11 cellular contexts compared by ENCODE assay signal in genomic region chr1:201736707-201737320, GRCh38.
DNase-seq lines count a peak whose midpoint lies in the region; ATAC-seq and TF ChIP-seq lines count a peak whose summit lies in the region.
"Had no signal": no experiment of that assay in that cellular context is flagged by ENCODE, and none has a peak within 500 bp of the region (broad histone marks: within the 10 kb centered on the region; RNA-seq: fewer than 3 reads in every experiment).

No MANE protein-coding gene starts in this region.

- no peak overlapping the region for H3K9ac ChIP-seq in PC-3 (ENCODE audit: low read length)

- H3K9me2 ChIP-seq in PC-3 (replicated peaks; ENCODE audit: low read length), result no peaks in the 10 kb centered on the region

- H3K4me1 ChIP-seq in heart left ventricle (peaks cover 19 to 96% (median 75%) of the 10 kb centered on the region in 12 donors), PC-3 (ENCODE audit: insufficient read depth, low read length) (peaks cover 6% of the 10 kb centered on the region; the same call in 1 of the 2 replicates)

- no peaks in the 10 kb centered on the region for H3F3A ChIP-seq in PC-3 (ENCODE audit: low read length, unreplicated experiment)

- H3K79me2 ChIP-seq in PC-3 (ENCODE audit: low read length), result no peaks in the 10 kb centered on the region; the same call in 1 of the 2 replicates

- no peaks in the 10 kb centered on the region for H3K36me3 ChIP-seq in heart left ventricle
- H3K36me3 ChIP-seq in brain microvascular endothelial cell (replicated peaks), result peaks cover 39% of the 10 kb centered on the region
- H3K36me3 ChIP-seq in PC-3 (ENCODE audit: low read depth, low read length), result no peaks in the 10 kb centered on the region

- H3K27me3 ChIP-seq in heart left ventricle (no peaks in the 10 kb centered on the region), brain microvascular endothelial cell (replicated peaks) (no peaks in the 10 kb centered on the region), PC-3 (ENCODE audit: low read length) (no peaks in the 10 kb centered on the region)

- peaks cover 74% of the 10 kb centered on the region for H3K4me1 Mint-ChIP-seq in nephron
- peaks cover 68% of the 10 kb centered on the region for H3K4me1 Mint-ChIP-seq in type B pancreatic cell (ENCODE audit: unreplicated experiment)

- H3K9me3 Mint-ChIP-seq in nephron, result no peaks in the 10 kb centered on the region
- no peaks in the 10 kb centered on the region for H3K9me3 Mint-ChIP-seq in type B pancreatic cell
- H3K9me3 Mint-ChIP-seq: activated T-cell treated with anti-CD3 and anti-CD28 coated beads, Interleukin-2, amount 50 U/mL, for 4 hours had no signal

- CTCF ChIA-PET in PC-3 (lab: Charles Lee), result no interaction called here

- no TSS peak for BruUV-seq in PC-3 (replicated peaks; lab: Mats Ljungman, UMichigan)

- H3K4me3 Mint-ChIP-seq in nephron, result peak overlapping the region; percentile 60 to 94 (median 78)
- H3K4me3 Mint-ChIP-seq in type B pancreatic cell, result peak overlapping the region; percentile 63
- H3K4me3 Mint-ChIP-seq: activated T-cell treated with anti-CD3 and anti-CD28 coated beads, Interleukin-2, amount 50 U/mL, for 4 hours had no signal

- H3K27me3 Mint-ChIP-seq in nephron (ENCODE audit: low read depth), result no peaks in the 10 kb centered on the region
- no peaks in the 10 kb centered on the region for H3K27me3 Mint-ChIP-seq in type B pancreatic cell

- no peaks in the 10 kb centered on the region for H4K20me1 ChIP-seq in PC-3 (ENCODE audit: low read length)

- POLR2A ChIA-PET in PC-3 (lab: Charles Lee; ENCODE audit: unreplicated experiment), result no interaction called here

- intact Hi-C loops in heart left ventricle (cut with DNase I) (loop anchor here in 1 of 10 donors (2.0 kb wide), 1 partner anchor 16 kb away; no protein-coding TSS in a partner anchor), cardiac septum (cut with DNase I) (no loop called here), PC-3 (cut with micrococcal nuclease) (no loop called here)

- no peak overlapping the region for H3K4me3 ChIP-seq in heart left ventricle
- H3K4me3 ChIP-seq in brain microvascular endothelial cell (ENCODE audit: low read depth, low read length), result no peak overlapping the region
- H3K4me3 ChIP-seq in PC-3 (ENCODE audit: low read length), result no peak overlapping the region
- H3K4me3 ChIP-seq: mucosa of descending colon had no signal

- no peak overlapping the region for H3K4me2 ChIP-seq in PC-3 (ENCODE audit: low read length)

- DNase-seq in heart left ventricle (peak in 1 of 5 donors; percentile 57), cardiac septum (ENCODE audit: low spot score) (no peak), brain microvascular endothelial cell (no peak), type B pancreatic cell (ENCODE audit: extremely low spot score, unreplicated experiment) (peak; percentile 47), AML-193 (lab: John Stamatoyannopoulos, UW) (no peak), PC-3 (no peak)
- DNase-seq: activated T-cell treated with anti-CD3 and anti-CD28 coated beads, Interleukin-2, amount 50 U/mL, for 4 hours; mucosa of descending colon; NCI-H510A had no signal

- H3K27ac ChIP-seq in heart left ventricle, result peak overlapping the region; percentile 81 to 98 (median 89)
- peak overlapping the region; percentile 91 for H3K27ac ChIP-seq in brain microvascular endothelial cell
- H3K27ac ChIP-seq in PC-3 (ENCODE audit: low read length), result no peak overlapping the region

- TF ChIP-seq POLR2A in heart left ventricle (IDR thresholded peaks at IDR 0.05), result no peak

- peak overlapping the region; percentile 85 to 98 (median 95) for H3K27ac Mint-ChIP-seq in nephron
- H3K27ac Mint-ChIP-seq in type B pancreatic cell, result peak overlapping the region; percentile 80

- H3K9me3 ChIP-seq in heart left ventricle, result no peaks in the 10 kb centered on the region
- H3K9me3 ChIP-seq in PC-3 (ENCODE audit: low read length), result no peaks in the 10 kb centered on the region
- H3K9me3 ChIP-seq: mucosa of descending colon had no signal

- H2AFZ ChIP-seq in PC-3 (ENCODE audit: low read length), result no peak overlapping the region

- TF ChIP-seq CTCF in heart left ventricle (IDR thresholded peaks at IDR 0.05) (no peak), brain microvascular endothelial cell (IDR thresholded peaks at IDR 0.05; ENCODE audit: low read depth, low read length, missing control alignments) (no peak), nephron (IDR thresholded peaks at IDR 0.05; ENCODE audit: unreplicated experiment in 3 of 3) (no peak), type B pancreatic cell (conservative IDR thresholded peaks at IDR 0.05) (no peak), PC-3 (conservative IDR thresholded peaks at IDR 0.05; ENCODE audit: low read depth, low read length) (no peak)

- WGBS in heart left ventricle, 4 donors, result 33 to 36% (median 34%) methylated on average over 6 of the region's 6 CpGs

- ATAC-seq in heart left ventricle (no peak), GM18519 (IDR thresholded peaks at IDR 0.05; ENCODE audit: low FRiP score, unreplicated experiment) (no peak), PC-3 (no peak)
- ATAC-seq: activated T-cell treated with anti-CD3 and anti-CD28 coated beads, Interleukin-2, amount 50 U/mL, for 4 hours; mucosa of descending colon had no signal

- in situ Hi-C loops in brain microvascular endothelial cell (cut with HindIII; ENCODE audit: low pct_ligation_motif_present, low sequenced_read_pairs), result no loop called here

- no peaks in the 10 kb centered on the region for H3K36me3 Mint-ChIP-seq in nephron (ENCODE audit: low read depth)
- H3K36me3 Mint-ChIP-seq in type B pancreatic cell, result peaks cover 7% of the 10 kb centered on the region
